Comparison of ENCODE assay signal across 8 cellular contexts in the genomic region with DNA sequence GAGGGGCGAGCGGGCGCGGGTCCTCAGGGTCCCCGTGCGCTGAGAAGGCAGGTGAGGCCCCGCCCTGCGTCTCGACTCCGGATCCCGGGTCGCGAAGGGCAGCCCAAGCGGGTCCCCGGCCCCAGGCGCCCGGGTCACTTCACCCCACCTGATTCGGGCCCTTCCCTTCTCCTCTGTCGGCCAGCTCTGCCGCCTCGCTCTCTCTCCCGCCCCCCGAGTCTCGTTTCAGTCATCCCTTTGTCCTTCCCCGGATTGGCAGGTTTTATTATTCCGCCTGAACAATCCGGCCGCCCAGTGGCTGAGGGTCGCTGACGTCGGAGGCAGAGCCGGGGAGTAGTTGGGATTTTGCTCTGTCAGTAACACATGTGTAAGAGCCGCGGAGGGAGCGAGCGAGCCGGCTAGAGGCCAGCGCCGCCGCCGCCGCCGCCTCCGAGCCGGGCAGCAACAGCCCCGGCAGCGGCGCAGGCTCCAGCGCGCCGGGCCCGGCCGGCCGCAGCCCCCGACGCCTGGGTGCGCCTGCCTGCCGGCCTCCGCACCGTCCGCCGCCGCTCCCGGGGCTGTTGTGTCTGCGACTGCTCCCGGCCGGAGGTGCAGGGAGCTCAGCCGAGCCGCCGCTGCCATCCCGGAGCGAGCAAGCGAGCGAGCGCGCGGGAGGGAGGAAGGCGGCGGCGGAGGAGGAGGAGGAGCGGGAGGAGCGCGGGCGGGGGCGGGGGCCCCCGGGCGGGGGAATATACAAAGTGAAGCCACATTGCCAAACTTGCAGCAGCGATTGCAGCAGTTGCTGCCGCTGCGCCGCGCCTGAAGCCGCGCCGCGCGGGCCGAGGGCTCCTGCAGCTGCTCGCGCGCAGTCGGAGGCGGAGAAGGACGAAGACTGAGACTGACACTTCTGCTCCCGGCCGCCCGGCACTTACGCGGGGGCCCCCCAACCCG. TPM values are rescaled to one million over a fixed set of nuclear protein-coding genes. Genes with fewer than 3 reads are reported as not detected.
DNase-seq lines count a peak whose midpoint lies in the region; ATAC-seq and TF ChIP-seq lines count a peak whose summit lies in the region.

A gene with protein sequence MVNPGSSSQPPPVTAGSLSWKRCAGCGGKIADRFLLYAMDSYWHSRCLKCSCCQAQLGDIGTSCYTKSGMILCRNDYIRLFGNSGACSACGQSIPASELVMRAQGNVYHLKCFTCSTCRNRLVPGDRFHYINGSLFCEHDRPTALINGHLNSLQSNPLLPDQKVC (plus strand): TSS at position 760 of the 930 bp plus-strand sequence. CDS start 3,136 bp downstream, outside the sequence.

- H3K27ac ChIP-seq in PC-9 = peak within 1 kb of the TSS; percentile 96
- peak within 1 kb of the TSS; percentile 95 for H3K27ac ChIP-seq in epithelial cell of prostate

- H3K4me2 ChIP-seq in PC-9 = peak within 1 kb of the TSS; percentile 89

- POLR2A ChIA-PET in PC-9 (lab: Charles Lee; ENCODE audit: unreplicated experiment) = interaction anchor here (0.6 kb wide), 2 partner anchors 414 to 733 kb away, joined by 4 to 11 read pairs; a partner anchor contains a TSS

- peak within 1 kb of the TSS; percentile 96 for H3K4me3 ChIP-seq in PC-9

- no TSS peak for BruUV-seq in PC-9 (replicated peaks; lab: Mats Ljungman, UMichigan)

- H3K9me3 ChIP-seq in PC-9 (ENCODE audit: insufficient read depth, low read depth) = no peaks in the 10 kb centered on the region

- CTCF ChIA-PET in PC-9 (lab: Charles Lee) = interaction anchor here (0.6 kb wide), 1 partner anchor 23 kb away, joined by 3 read pairs; no protein-coding TSS in a partner anchor

- peaks cover 15% of the 10 kb centered on the region for H3K36me3 ChIP-seq in PC-9 (ENCODE audit: low read depth)

- H3K4me1 ChIP-seq in PC-9 (replicated peaks; ENCODE audit: insufficient read depth) = peaks cover 26% of the 10 kb centered on the region

- DNase-seq in DMS53 treated with DMSO at 0.1 percent for 48 hours (lab: John Stamatoyannopoulos, UW; ENCODE audit: unreplicated experiment) (peak; percentile 97), KBM-7 (peak; percentile 98), PC-9 (peak; percentile 93 to 94), epithelial cell of prostate (ENCODE audit: low read depth, low spot score) (peak; percentile 93), mucosa of gallbladder (ENCODE audit: low spot score) (peak; percentile 96)
- peak; percentile 81 for DNase-seq in activated T-cell treated with anti-CD3 and anti-CD28 coated beads, Interleukin-2, amount 50 U/mL, for 1 hour
- peak; percentile 50 to 71 for DNase-seq in stimulated activated CD8-positive, alpha-beta memory T cell treated with anti-CD3 and anti-CD28 coated beads, Interleukin-4, amount 100 ng/mL, for 4 hours (ENCODE audit: low read depth in 2 of 2, low spot score in 1 of 2)

- peak within 1 kb of the TSS; percentile 98 for H2AFZ ChIP-seq in PC-9

- in situ Hi-C loops in KBM-7 (cut with MboI; ENCODE audit: low pct_unique_long_range_greater_than_20kb, low sequenced_read_pairs) = no loop called here

- no peaks in the 10 kb centered on the region for H3K27me3 ChIP-seq in PC-9 (ENCODE audit: insufficient read depth, low read depth)

- intact Hi-C loops in PC-9 (cut with micrococcal nuclease; ENCODE audit: unreplicated experiment) = loop anchor here (2.0 to 5.0 kb wide), 4 partner anchors 144 to 849 kb away; no protein-coding TSS in a partner anchor

- H4K20me1 ChIP-seq in PC-9 (ENCODE audit: insufficient read depth) = peaks cover 26% of the 10 kb centered on the region

- TF ChIP-seq CTCF in PC-9 (conservative IDR thresholded peaks at IDR 0.05) = no peak

- peaks cover 44% of the 10 kb centered on the region for H3K79me2 ChIP-seq in PC-9 (ENCODE audit: low read depth)

- no peaks in the 10 kb centered on the region for H3K9me2 ChIP-seq in PC-9 (ENCODE audit: insufficient read depth)

- ATAC-seq in GM21723 (IDR thresholded peaks at IDR 0.05; ENCODE audit: unreplicated experiment) = peak; percentile 80

- peaks cover 26% of the 10 kb centered on the region for H3F3A ChIP-seq in PC-9 (ENCODE audit: insufficient read depth, low read depth)

RNA-seq across cellular contexts. Expression of the gene that starts here (rescaled TPM):
- 37.1 and 47.7 TPM in 2 replicates for total RNA-seq in PC-9 (2021)
- 101 TPM for total RNA-seq in mucosa of gallbladder

Comparison
In these comparisons a context has a peak if more than half of its experiments do, and no peak if none do; other contexts are left out.
1. Peak in every context shown above with its lines: DNase-seq, ATAC-seq, H3K4me3 ChIP-seq and H3K27ac ChIP-seq.